Comparison of ENCODE assay signal across 8 cellular contexts in the genomic region with DNA sequence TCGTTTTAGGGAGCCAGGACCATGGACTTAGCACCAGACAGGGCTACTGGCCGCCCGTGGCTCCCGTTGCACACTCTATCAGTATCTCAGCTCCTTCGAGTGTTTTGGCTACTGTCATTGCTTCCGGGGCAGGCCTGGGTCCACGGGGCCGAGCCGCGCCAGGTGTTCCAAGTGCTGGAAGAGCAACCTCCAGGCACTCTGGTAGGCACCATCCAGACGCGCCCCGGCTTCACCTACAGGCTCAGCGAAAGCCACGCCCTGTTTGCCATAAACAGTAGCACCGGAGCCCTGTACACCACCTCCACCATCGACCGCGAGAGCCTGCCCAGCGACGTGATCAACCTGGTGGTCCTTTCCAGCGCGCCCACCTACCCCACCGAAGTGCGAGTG. TPM values are rescaled to one million over a fixed set of nuclear protein-coding genes. Genes with fewer than 3 reads are reported as not detected.
A peak's percentile ranks its signal among the peaks of the same experiment; 100 is the strongest.
DNase-seq lines count a peak whose midpoint lies in the region; ATAC-seq, FAIRE-seq and TF ChIP-seq lines count a peak whose summit lies in the region.

No MANE protein-coding gene starts in this region.

- H3K36me3 ChIP-seq in iPS-18a (ENCODE audit: control insufficient read depth, low read depth, low read length) (no peaks in the 10 kb centered on the region), skeletal muscle satellite cell (ENCODE audit: insufficient read depth, low read length) (peaks cover 30% of the 10 kb centered on the region)

- H3K27me3 ChIP-seq in iPS-18a (ENCODE audit: control insufficient read depth, insufficient read depth, low read length) (peaks cover 40% of the 10 kb centered on the region), skeletal muscle satellite cell (ENCODE audit: control insufficient read depth, insufficient read depth, low read length) (no peaks in the 10 kb centered on the region)

- no peak for FAIRE-seq in HTR-8/SVneo (lab: Jason Lieb, UNC)

- no peak for ATAC-seq in HG02981 (IDR thresholded peaks at IDR 0.05; ENCODE audit: unreplicated experiment)
- no peak for ATAC-seq in HG03460 (IDR thresholded peaks at IDR 0.05; ENCODE audit: unreplicated experiment)

- H3K4me2 ChIP-seq in skeletal muscle satellite cell (ENCODE audit: low read length) = peak overlapping the region; percentile 98

- no peak for TF ChIP-seq CTCF in AG10803 (conservative IDR thresholded peaks at IDR 0.05; ENCODE audit: low read length)

- H3K9me3 ChIP-seq in iPS-18a (ENCODE audit: control insufficient read depth, low read depth, low read length) (no peaks in the 10 kb centered on the region), skeletal muscle satellite cell (replicated peaks; ENCODE audit: low read length) (no peaks in the 10 kb centered on the region)

- H3K27ac ChIP-seq in iPS-18a (ENCODE audit: low read length) = no peak overlapping the region

- H3K9ac ChIP-seq in iPS-18a (ENCODE audit: low read length) (peak overlapping the region; percentile 40), skeletal muscle satellite cell (ENCODE audit: low read depth, low read length) (peak overlapping the region; percentile 98)

- H3K4me1 ChIP-seq in iPS-18a (ENCODE audit: control insufficient read depth, low read depth, low read length) (peaks cover 16% of the 10 kb centered on the region), skeletal muscle satellite cell (ENCODE audit: control insufficient read depth, insufficient read depth, low read length) (peaks cover 39% of the 10 kb centered on the region)

- DNase-seq in AG10803 (ENCODE audit: low read depth) (peak; percentile 28), HTR-8/SVneo (ENCODE audit: insufficient read length, low spot score) (peak; percentile 14), amniotic stem cell (lab: John Stamatoyannopoulos, UW) (peak; percentile 53), NCI-H2107 treated with DMSO at 0.1 percent for 48 hours (lab: John Stamatoyannopoulos, UW; ENCODE audit: unreplicated experiment) (no peak)

- peak overlapping the region; percentile 94 for H3K4me3 ChIP-seq in AG10803 (ENCODE audit: low read length)
- H3K4me3 ChIP-seq in iPS-18a (ENCODE audit: low read length) = peak overlapping the region; percentile 86
- peak overlapping the region; percentile 98 for H3K4me3 ChIP-seq in skeletal muscle satellite cell (ENCODE audit: low read length)

RNA-seq across cellular contexts. Expression of a gene that starts 1.6 kb away (rescaled TPM):
- total RNA-seq in skeletal muscle satellite cell (2012; rRNA removed) = 13.9 and 16.2 TPM in 2 replicates
